In genomic region chr1:51768971-51769601, GRCh38 we compare ENCODE assay signal across 8 cellular contexts.
DNase-seq lines count a peak whose midpoint lies in the region; ATAC-seq, FAIRE-seq and TF ChIP-seq lines count a peak whose summit lies in the region.

No MANE protein-coding gene starts in this region.

- no peaks in the 10 kb centered on the region for H3K27me3 ChIP-seq in CD8-positive, alpha-beta T cell (ENCODE audit: insufficient read depth, low read length)

- H3K4me1 Mint-ChIP-seq in CD8-positive, alpha-beta T cell (ENCODE audit: low read depth), result peaks cover 6% of the 10 kb centered on the region
- H3K4me1 Mint-ChIP-seq in activated CD4-positive, alpha-beta T cell treated with anti-CD3 and anti-CD28 coated beads, Interleukin-2, amount 10 ng/mL, durations not matched to agents 24 days and 14 days, result peaks cover 11% of the 10 kb centered on the region
- H3K4me1 Mint-ChIP-seq in progenitor cell of endocrine pancreas (ENCODE audit: low read depth), result peaks cover 17% of the 10 kb centered on the region

- peak; percentile 87 for FAIRE-seq in GM18507 (lab: Jason Lieb, UNC)

- ATAC-seq in CD8-positive, alpha-beta T cell, result peak; percentile 64
- no peak for ATAC-seq in GM21825 (IDR thresholded peaks at IDR 0.05; ENCODE audit: unreplicated experiment)
- no peak for ATAC-seq in HG03135 (IDR thresholded peaks at IDR 0.05; ENCODE audit: unreplicated experiment)

- no peaks in the 10 kb centered on the region for H3K27me3 Mint-ChIP-seq in CD8-positive, alpha-beta T cell (ENCODE audit: low read depth)
- H3K27me3 Mint-ChIP-seq in activated CD4-positive, alpha-beta T cell treated with anti-CD3 and anti-CD28 coated beads, Interleukin-2, amount 10 ng/mL, durations not matched to agents 24 days and 14 days, result no peaks in the 10 kb centered on the region
- H3K27me3 Mint-ChIP-seq in progenitor cell of endocrine pancreas, result no peaks in the 10 kb centered on the region

- H3K4me3 ChIP-seq in CD8-positive, alpha-beta T cell (ENCODE audit: low read depth, low read length), result no peak overlapping the region

- H3K4me3 Mint-ChIP-seq in CD8-positive, alpha-beta T cell, result no peak overlapping the region
- no peak overlapping the region for H3K4me3 Mint-ChIP-seq in activated CD4-positive, alpha-beta T cell treated with anti-CD3 and anti-CD28 coated beads, Interleukin-2, amount 10 ng/mL, durations not matched to agents 24 days and 14 days
- H3K4me3 Mint-ChIP-seq in progenitor cell of endocrine pancreas (ENCODE audit: low read depth), result no peak overlapping the region

- DNase-seq in CD8-positive, alpha-beta T cell, result peak in 2 of 7 experiments; percentile 17
- DNase-seq in GM18507 (ENCODE audit: extremely low spot score, insufficient read length, low read depth) (peak; percentile 17), NCI-H187 treated with DMSO at 0.1 percent for 48 hours (lab: John Stamatoyannopoulos, UW) (peak; percentile 4), germinal center (ENCODE audit: low spot score) (peak; percentile 48), progenitor cell of endocrine pancreas (ENCODE audit: low spot score, unreplicated experiment) (no peak)
- peak; percentile 72 for DNase-seq in activated CD4-positive, alpha-beta T cell treated with anti-CD3 and anti-CD28 coated beads, Interleukin-2, amount 10 ng/mL, durations not matched to agents 24 days and 14 days

- peak; percentile 95 for TF ChIP-seq CTCF in CD8-positive, alpha-beta T cell (IDR thresholded peaks at IDR 0.05)
- peak; percentile 86 for TF ChIP-seq CTCF in progenitor cell of endocrine pancreas (IDR thresholded peaks at IDR 0.05; ENCODE audit: unreplicated experiment)

- POLR2A ChIA-PET in CD8-positive, alpha-beta T cell (lab: Charles Lee), result interaction anchor here (0.8 kb wide), 2 partner anchors 13 to 38 kb away, joined by 3 read pairs; no protein-coding TSS in a partner anchor

- H3K9me3 ChIP-seq in CD8-positive, alpha-beta T cell (ENCODE audit: low read length), result no peaks in the 10 kb centered on the region

- no peak overlapping the region for H3K27ac ChIP-seq in CD8-positive, alpha-beta T cell (ENCODE audit: low read depth, low read length)

- CTCF ChIA-PET in CD8-positive, alpha-beta T cell (lab: Charles Lee), result interaction anchor here (0.6 to 1.8 kb wide), 24 partner anchors 9 to 232 kb away, joined by 3 to 9 read pairs (median 4); no protein-coding TSS in a partner anchor

- peak overlapping the region; percentile 3 for H3K27ac Mint-ChIP-seq in CD8-positive, alpha-beta T cell
- no peak overlapping the region for H3K27ac Mint-ChIP-seq in activated CD4-positive, alpha-beta T cell treated with anti-CD3 and anti-CD28 coated beads, Interleukin-2, amount 10 ng/mL, durations not matched to agents 24 days and 14 days
- H3K27ac Mint-ChIP-seq in progenitor cell of endocrine pancreas, result no peak overlapping the region

- intact Hi-C loops in CD8-positive, alpha-beta T cell (cut with DNase I, micrococcal nuclease), result loop anchor here (1.0 to 10.0 kb wide), 5 partner anchors 142 to 204 kb away; partner anchors contain the start of gene OSBPL9 (in 1 of the 2)
- intact Hi-C loops in activated CD4-positive, alpha-beta T cell treated with anti-CD3 and anti-CD28 coated beads, Interleukin-2, amount 10 ng/mL, durations not matched to agents 24 days and 14 days (cut with micrococcal nuclease), result loop anchor here (1.0 to 10.0 kb wide), 2 partner anchors 142 to 324 kb away; no protein-coding TSS in a partner anchor

- no peaks in the 10 kb centered on the region for H3K9me3 Mint-ChIP-seq in CD8-positive, alpha-beta T cell
- no peaks in the 10 kb centered on the region for H3K9me3 Mint-ChIP-seq in activated CD4-positive, alpha-beta T cell treated with anti-CD3 and anti-CD28 coated beads, Interleukin-2, amount 10 ng/mL, durations not matched to agents 24 days and 14 days
- H3K9me3 Mint-ChIP-seq in progenitor cell of endocrine pancreas (ENCODE audit: low read depth), result no peaks in the 10 kb centered on the region

- H3K36me3 ChIP-seq in CD8-positive, alpha-beta T cell (ENCODE audit: insufficient read depth, low read length), result peaks cover 18% of the 10 kb centered on the region

- no peaks in the 10 kb centered on the region for H3K4me1 ChIP-seq in CD8-positive, alpha-beta T cell (ENCODE audit: insufficient read depth, low read length)

- peaks cover 71% of the 10 kb centered on the region for H3K36me3 Mint-ChIP-seq in CD8-positive, alpha-beta T cell
- H3K36me3 Mint-ChIP-seq in activated CD4-positive, alpha-beta T cell treated with anti-CD3 and anti-CD28 coated beads, Interleukin-2, amount 10 ng/mL, durations not matched to agents 24 days and 14 days (ENCODE audit: low read depth), result peaks cover 35% of the 10 kb centered on the region
- peaks cover 31% of the 10 kb centered on the region for H3K36me3 Mint-ChIP-seq in progenitor cell of endocrine pancreas (ENCODE audit: insufficient read depth)
